Comparison of ENCODE assay signal across 1 cellular context in the genomic region with DNA sequence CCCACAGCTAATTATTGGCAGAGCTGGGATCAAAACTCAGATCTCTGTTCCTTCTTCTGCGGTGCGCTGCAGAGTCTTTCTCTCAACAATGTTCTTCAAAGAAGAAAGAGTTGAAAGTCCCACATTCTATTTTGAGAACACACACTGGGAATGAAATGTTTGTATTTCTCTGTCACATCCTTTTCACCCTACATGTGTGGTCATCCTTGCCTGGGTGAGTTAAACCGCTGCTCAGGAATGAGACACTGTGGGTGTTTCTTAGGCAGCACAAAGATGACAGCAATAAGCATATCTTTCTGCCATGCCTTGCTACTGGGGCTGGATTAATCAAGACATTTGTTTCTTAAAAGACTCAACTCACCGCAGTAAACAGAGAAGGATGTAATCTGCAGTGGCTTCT.
TF ChIP-seq lines count a peak whose summit lies in the region.

No MANE protein-coding gene starts in this region.

TF ChIP-seq in HepG2, 621 proteins besides CTCF, POLR2A, EP300 and RAD21 (continued from another document):
- TF ChIP-seq, protein P1, sequence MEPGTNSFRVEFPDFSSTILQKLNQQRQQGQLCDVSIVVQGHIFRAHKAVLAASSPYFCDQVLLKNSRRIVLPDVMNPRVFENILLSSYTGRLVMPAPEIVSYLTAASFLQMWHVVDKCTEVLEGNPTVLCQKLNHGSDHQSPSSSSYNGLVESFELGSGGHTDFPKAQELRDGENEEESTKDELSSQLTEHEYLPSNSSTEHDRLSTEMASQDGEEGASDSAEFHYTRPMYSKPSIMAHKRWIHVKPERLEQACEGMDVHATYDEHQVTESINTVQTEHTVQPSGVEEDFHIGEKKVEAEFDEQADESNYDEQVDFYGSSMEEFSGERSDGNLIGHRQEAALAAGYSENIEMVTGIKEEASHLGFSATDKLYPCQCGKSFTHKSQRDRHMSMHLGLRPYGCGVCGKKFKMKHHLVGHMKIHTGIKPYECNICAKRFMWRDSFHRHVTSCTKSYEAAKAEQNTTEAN (CRISPR knock-in tag; conservative IDR thresholded peaks at IDR 0.05): no peak
- TF ChIP-seq ZBTB20 (CRISPR knock-in tag; IDR thresholded peaks at IDR 0.05; ENCODE audit: borderline replicate concordance, low read depth) (no peak), ZNF619 (CRISPR knock-in tag; IDR thresholded peaks at IDR 0.05) (no peak), MED1 (CRISPR knock-in tag; IDR thresholded peaks at IDR 0.05) (no peak), ZNF296 (CRISPR knock-in tag; conservative IDR thresholded peaks at IDR 0.05) (no peak), ZFY (CRISPR knock-in tag; IDR thresholded peaks at IDR 0.05) (no peak), ZNF496 (CRISPR knock-in tag; IDR thresholded peaks at IDR 0.05; ENCODE audit: insufficient replicate concordance) (no peak)
- TF ChIP-seq, protein P2, sequence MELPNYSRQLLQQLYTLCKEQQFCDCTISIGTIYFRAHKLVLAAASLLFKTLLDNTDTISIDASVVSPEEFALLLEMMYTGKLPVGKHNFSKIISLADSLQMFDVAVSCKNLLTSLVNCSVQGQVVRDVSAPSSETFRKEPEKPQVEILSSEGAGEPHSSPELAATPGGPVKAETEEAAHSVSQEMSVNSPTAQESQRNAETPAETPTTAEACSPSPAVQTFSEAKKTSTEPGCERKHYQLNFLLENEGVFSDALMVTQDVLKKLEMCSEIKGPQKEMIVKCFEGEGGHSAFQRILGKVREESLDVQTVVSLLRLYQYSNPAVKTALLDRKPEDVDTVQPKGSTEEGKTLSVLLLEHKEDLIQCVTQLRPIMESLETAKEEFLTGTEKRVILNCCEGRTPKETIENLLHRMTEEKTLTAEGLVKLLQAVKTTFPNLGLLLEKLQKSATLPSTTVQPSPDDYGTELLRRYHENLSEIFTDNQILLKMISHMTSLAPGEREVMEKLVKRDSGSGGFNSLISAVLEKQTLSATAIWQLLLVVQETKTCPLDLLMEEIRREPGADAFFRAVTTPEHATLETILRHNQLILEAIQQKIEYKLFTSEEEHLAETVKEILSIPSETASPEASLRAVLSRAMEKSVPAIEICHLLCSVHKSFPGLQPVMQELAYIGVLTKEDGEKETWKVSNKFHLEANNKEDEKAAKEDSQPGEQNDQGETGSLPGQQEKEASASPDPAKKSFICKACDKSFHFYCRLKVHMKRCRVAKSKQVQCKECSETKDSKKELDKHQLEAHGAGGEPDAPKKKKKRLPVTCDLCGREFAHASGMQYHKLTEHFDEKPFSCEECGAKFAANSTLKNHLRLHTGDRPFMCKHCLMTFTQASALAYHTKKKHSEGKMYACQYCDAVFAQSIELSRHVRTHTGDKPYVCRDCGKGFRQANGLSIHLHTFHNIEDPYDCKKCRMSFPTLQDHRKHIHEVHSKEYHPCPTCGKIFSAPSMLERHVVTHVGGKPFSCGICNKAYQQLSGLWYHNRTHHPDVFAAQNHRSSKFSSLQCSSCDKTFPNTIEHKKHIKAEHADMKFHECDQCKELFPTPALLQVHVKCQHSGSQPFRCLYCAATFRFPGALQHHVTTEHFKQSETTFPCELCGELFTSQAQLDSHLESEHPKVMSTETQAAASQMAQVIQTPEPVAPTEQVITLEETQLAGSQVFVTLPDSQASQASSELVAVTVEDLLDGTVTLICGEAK (IDR thresholded peaks at IDR 0.05): no peak
- TF ChIP-seq, protein P2 (CRISPR knock-in tag; IDR thresholded peaks at IDR 0.05): no peak
- TF ChIP-seq, protein P3, sequence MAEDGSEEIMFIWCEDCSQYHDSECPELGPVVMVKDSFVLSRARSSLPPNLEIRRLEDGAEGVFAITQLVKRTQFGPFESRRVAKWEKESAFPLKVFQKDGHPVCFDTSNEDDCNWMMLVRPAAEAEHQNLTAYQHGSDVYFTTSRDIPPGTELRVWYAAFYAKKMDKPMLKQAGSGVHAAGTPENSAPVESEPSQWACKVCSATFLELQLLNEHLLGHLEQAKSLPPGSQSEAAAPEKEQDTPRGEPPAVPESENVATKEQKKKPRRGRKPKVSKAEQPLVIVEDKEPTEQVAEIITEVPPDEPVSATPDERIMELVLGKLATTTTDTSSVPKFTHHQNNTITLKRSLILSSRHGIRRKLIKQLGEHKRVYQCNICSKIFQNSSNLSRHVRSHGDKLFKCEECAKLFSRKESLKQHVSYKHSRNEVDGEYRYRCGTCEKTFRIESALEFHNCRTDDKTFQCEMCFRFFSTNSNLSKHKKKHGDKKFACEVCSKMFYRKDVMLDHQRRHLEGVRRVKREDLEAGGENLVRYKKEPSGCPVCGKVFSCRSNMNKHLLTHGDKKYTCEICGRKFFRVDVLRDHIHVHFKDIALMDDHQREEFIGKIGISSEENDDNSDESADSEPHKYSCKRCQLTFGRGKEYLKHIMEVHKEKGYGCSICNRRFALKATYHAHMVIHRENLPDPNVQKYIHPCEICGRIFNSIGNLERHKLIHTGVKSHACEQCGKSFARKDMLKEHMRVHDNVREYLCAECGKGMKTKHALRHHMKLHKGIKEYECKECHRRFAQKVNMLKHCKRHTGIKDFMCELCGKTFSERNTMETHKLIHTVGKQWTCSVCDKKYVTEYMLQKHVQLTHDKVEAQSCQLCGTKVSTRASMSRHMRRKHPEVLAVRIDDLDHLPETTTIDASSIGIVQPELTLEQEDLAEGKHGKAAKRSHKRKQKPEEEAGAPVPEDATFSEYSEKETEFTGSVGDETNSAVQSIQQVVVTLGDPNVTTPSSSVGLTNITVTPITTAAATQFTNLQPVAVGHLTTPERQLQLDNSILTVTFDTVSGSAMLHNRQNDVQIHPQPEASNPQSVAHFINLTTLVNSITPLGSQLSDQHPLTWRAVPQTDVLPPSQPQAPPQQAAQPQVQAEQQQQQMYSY (CRISPR knock-in tag; IDR thresholded peaks at IDR 0.05): no peak
